Comparison of ENCODE assay signal across 1 cellular context in genomic region chr1:44721521-44722361, GRCh38.
TF ChIP-seq lines count a peak whose summit lies in the region.

No MANE protein-coding gene starts in this region.

TF ChIP-seq in HEK293, 187 proteins besides CTCF, POLR2A, EP300 and RAD21 (continued from another document):
- TF ChIP-seq ZBTB26 (tag by site-specific recombination; optimal IDR thresholded peaks at IDR 0.05) = peak; percentile 21
- 0 out of 2 replicates have a peak, but pooled peaks have one; percentile 28 for TF ChIP-seq INSM2 (tag by site-specific recombination; IDR thresholded peaks at IDR 0.05)
- peak; percentile 27; the same call in 1 of the 2 replicates for TF ChIP-seq SP2 (tag by site-specific recombination; IDR thresholded peaks at IDR 0.05)
- no peak for TF ChIP-seq ZNF354C (tag by site-specific recombination; IDR thresholded peaks at IDR 0.05; ENCODE audit: borderline replicate concordance, low read depth)
- TF ChIP-seq ZEB2 (tag by site-specific recombination; IDR thresholded peaks at IDR 0.05) = peak; percentile 76
- TF ChIP-seq, protein P1, sequence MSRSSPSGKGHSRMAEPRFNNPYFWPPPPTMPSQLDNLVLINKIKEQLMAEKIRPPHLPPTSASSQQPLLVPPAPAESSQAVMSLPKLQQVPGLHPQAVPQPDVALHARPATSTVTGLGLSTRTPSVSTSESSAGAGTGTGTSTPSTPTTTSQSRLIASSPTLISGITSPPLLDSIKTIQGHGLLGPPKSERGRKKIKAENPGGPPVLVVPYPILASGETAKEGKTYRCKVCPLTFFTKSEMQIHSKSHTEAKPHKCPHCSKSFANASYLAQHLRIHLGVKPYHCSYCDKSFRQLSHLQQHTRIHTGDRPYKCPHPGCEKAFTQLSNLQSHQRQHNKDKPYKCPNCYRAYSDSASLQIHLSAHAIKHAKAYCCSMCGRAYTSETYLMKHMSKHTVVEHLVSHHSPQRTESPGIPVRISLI (tag by site-specific recombination; IDR thresholded peaks at IDR 0.05) = peak; percentile 83
- TF ChIP-seq ZFP69B (tag by site-specific recombination; IDR thresholded peaks at IDR 0.05) = no peak; the same call in 1 of the 2 replicates
- peak; percentile 90 for TF ChIP-seq FEZF1 (tag by site-specific recombination; IDR thresholded peaks at IDR 0.05)
- TF ChIP-seq ZNF335 (tag by site-specific recombination; conservative IDR thresholded peaks at IDR 0.05) = peak; percentile 76
- peak; percentile 62 for TF ChIP-seq SETDB1 (IDR thresholded peaks at IDR 0.05; ENCODE audit: insufficient read length, low read length)
- TF ChIP-seq ZNF571 (tag by site-specific recombination; IDR thresholded peaks at IDR 0.05) = no peak
- no peak for TF ChIP-seq ZNF513 (tag by site-specific recombination; IDR thresholded peaks at IDR 0.05)
- peak; percentile 66 for TF ChIP-seq ZBTB17 (tag by site-specific recombination; IDR thresholded peaks at IDR 0.05)
- TF ChIP-seq, protein P2, sequence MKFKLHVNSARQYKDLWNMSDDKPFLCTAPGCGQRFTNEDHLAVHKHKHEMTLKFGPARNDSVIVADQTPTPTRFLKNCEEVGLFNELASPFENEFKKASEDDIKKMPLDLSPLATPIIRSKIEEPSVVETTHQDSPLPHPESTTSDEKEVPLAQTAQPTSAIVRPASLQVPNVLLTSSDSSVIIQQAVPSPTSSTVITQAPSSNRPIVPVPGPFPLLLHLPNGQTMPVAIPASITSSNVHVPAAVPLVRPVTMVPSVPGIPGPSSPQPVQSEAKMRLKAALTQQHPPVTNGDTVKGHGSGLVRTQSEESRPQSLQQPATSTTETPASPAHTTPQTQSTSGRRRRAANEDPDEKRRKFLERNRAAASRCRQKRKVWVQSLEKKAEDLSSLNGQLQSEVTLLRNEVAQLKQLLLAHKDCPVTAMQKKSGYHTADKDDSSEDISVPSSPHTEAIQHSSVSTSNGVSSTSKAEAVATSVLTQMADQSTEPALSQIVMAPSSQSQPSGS (tag by site-specific recombination; IDR thresholded peaks at IDR 0.05; ENCODE audit: low read depth) = peak; percentile 31; the same call in 1 of the 2 replicates
- peak; percentile 90; the same call in 1 of the 2 replicates for TF ChIP-seq ZSCAN30 (tag by site-specific recombination; IDR thresholded peaks at IDR 0.05)
